ENCODE assay signal across 8 cellular contexts in the genomic region with DNA sequence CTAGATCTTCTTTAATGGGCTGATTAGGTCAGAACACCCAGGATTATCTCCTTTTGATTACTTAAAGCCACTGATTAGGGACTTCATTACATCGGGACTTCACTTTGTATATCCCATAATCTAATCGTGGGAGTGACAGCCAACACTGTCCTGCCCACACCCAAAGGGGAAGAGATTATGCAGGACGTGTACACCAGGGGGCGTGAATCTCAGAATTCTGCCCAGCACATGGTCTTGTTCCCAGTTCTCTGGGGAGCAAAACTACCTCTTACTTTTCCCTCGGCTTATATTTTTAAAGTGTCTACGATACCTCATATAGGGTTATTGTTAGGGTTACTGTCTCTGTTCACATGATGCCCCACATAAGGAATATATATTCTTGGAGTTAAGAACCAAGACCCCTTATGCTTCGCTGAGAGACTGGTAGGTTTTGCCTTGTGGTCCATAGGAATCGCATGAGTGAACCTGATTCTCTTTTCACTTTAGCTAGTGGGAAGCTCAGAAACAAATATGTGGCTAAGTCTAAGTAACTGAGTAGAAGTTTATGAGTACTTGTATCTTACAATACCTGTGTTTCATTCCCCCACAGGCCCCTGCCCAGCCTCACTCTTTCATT.
DNase-seq lines count a peak whose midpoint lies in the region; ATAC-seq and TF ChIP-seq lines count a peak whose summit lies in the region.

No MANE protein-coding gene starts in this region.

- H3K27ac ChIP-seq in liver (ENCODE audit: low read depth in 1 of 2, low read length in 2 of 2), result no peak overlapping the region

- peaks cover 0 to 2% (median under 1%) of the 10 kb centered on the region in 4 donors for H3K4me1 ChIP-seq in liver (ENCODE audit: control insufficient read depth in 4 of 4, insufficient read depth in 4 of 4, low read length in 3 of 4)

- H3K4me3 Mint-ChIP-seq in activated T-cell treated with anti-CD3 and anti-CD28 coated beads, Interleukin-2, amount 50 U/mL, for 4 hours, result no peak overlapping the region

- no peaks in the 10 kb centered on the region for H3K9me3 ChIP-seq in liver (ENCODE audit: control insufficient read depth in 4 of 4, low read length in 3 of 4)

- H3K27me3 Mint-ChIP-seq in activated T-cell treated with anti-CD3 and anti-CD28 coated beads, Interleukin-2, amount 50 U/mL, for 4 hours (ENCODE audit: low read depth), result peaks cover 6% of the 10 kb centered on the region

- H3K4me3 ChIP-seq in H7 (ENCODE audit: insufficient read depth, low read depth, low read length) (no peak overlapping the region), liver (ENCODE audit: low read depth in 1 of 3, low read length in 3 of 3) (no peak overlapping the region)

- WGBS in liver, result 61% methylated on average over 8 of the region's 8 CpGs

- ATAC-seq in activated T-cell treated with anti-CD3 and anti-CD28 coated beads, Interleukin-2, amount 50 U/mL, for 4 hours, result no peak

- H3K36me3 Mint-ChIP-seq in activated T-cell treated with anti-CD3 and anti-CD28 coated beads, Interleukin-2, amount 50 U/mL, for 4 hours (ENCODE audit: insufficient read depth), result no peaks in the 10 kb centered on the region

- peak; percentile 54 for TF ChIP-seq CTCF in liver (IDR thresholded peaks at IDR 0.05; ENCODE audit: low read depth, low read length, missing input control)

- no peaks in the 10 kb centered on the region for H3K36me3 ChIP-seq in H7 (replicated peaks; ENCODE audit: control insufficient read depth, insufficient read depth, low read length)
- no peaks in the 10 kb centered on the region for H3K36me3 ChIP-seq in liver (ENCODE audit: control insufficient read depth in 4 of 4, insufficient read depth in 3 of 4, low read depth in 1 of 4, low read length in 3 of 4)

- H3K9me3 Mint-ChIP-seq in activated T-cell treated with anti-CD3 and anti-CD28 coated beads, Interleukin-2, amount 50 U/mL, for 4 hours, result peaks cover 4% of the 10 kb centered on the region

- TF ChIP-seq RAD21 in liver (IDR thresholded peaks at IDR 0.05), result peak; percentile 45 to 73

- H3K27me3 ChIP-seq in H7 (ENCODE audit: control insufficient read depth, insufficient read depth, low read length), result no peaks in the 10 kb centered on the region
- H3K27me3 ChIP-seq in liver (ENCODE audit: control insufficient read depth in 4 of 4, insufficient read depth in 4 of 4, low read length in 3 of 4), result no peaks in the 10 kb centered on the region

- H3K9ac ChIP-seq in liver (ENCODE audit: low read depth in 1 of 2, low read length in 2 of 2), result no peak overlapping the region

- DNase-seq in ELF-1 (ENCODE audit: low read depth, low spot score), result peak; percentile 41
- DNase-seq in H7, result peak; percentile 33
- peak; percentile 28 for DNase-seq in NCI-H226
- peak; percentile 23 for DNase-seq in activated T-cell treated with anti-CD3 and anti-CD28 coated beads, Interleukin-2, amount 50 U/mL, for 4 hours
- no peak for DNase-seq in NCI-H345 (lab: John Stamatoyannopoulos, UW)
- DNase-seq in putamen (ENCODE audit: low spot score), result no peak
- DNase-seq in AG08395 (ENCODE audit: low spot score), result no peak

- H3K4me1 Mint-ChIP-seq in activated T-cell treated with anti-CD3 and anti-CD28 coated beads, Interleukin-2, amount 50 U/mL, for 4 hours (ENCODE audit: low read depth), result peaks cover 15% of the 10 kb centered on the region

TF ChIP-seq in liver, 16 proteins besides CTCF, POLR2A, EP300 and RAD21:
- peak; percentile 11 for TF ChIP-seq MAX (IDR thresholded peaks at IDR 0.05)
- TF ChIP-seq, protein P1, sequence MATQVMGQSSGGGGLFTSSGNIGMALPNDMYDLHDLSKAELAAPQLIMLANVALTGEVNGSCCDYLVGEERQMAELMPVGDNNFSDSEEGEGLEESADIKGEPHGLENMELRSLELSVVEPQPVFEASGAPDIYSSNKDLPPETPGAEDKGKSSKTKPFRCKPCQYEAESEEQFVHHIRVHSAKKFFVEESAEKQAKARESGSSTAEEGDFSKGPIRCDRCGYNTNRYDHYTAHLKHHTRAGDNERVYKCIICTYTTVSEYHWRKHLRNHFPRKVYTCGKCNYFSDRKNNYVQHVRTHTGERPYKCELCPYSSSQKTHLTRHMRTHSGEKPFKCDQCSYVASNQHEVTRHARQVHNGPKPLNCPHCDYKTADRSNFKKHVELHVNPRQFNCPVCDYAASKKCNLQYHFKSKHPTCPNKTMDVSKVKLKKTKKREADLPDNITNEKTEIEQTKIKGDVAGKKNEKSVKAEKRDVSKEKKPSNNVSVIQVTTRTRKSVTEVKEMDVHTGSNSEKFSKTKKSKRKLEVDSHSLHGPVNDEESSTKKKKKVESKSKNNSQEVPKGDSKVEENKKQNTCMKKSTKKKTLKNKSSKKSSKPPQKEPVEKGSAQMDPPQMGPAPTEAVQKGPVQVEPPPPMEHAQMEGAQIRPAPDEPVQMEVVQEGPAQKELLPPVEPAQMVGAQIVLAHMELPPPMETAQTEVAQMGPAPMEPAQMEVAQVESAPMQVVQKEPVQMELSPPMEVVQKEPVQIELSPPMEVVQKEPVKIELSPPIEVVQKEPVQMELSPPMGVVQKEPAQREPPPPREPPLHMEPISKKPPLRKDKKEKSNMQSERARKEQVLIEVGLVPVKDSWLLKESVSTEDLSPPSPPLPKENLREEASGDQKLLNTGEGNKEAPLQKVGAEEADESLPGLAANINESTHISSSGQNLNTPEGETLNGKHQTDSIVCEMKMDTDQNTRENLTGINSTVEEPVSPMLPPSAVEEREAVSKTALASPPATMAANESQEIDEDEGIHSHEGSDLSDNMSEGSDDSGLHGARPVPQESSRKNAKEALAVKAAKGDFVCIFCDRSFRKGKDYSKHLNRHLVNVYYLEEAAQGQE (IDR thresholded peaks at IDR 0.05), result no peak

Comparison
In these comparisons a context has a peak if more than half of its experiments do, and no peak if none do; other contexts are left out.
1. DNase-seq: peak in ELF-1 (single experiment), H7 (single experiment), NCI-H226 (single experiment) and activated T-cell treated with anti-CD3 and anti-CD28 coated beads, Interleukin-2, amount 50 U/mL, for 4 hours (single experiment); none in NCI-H345 (single experiment), putamen (single experiment) and AG08395 (single experiment).